8 cellular contexts compared by ENCODE assay signal in the genomic region with DNA sequence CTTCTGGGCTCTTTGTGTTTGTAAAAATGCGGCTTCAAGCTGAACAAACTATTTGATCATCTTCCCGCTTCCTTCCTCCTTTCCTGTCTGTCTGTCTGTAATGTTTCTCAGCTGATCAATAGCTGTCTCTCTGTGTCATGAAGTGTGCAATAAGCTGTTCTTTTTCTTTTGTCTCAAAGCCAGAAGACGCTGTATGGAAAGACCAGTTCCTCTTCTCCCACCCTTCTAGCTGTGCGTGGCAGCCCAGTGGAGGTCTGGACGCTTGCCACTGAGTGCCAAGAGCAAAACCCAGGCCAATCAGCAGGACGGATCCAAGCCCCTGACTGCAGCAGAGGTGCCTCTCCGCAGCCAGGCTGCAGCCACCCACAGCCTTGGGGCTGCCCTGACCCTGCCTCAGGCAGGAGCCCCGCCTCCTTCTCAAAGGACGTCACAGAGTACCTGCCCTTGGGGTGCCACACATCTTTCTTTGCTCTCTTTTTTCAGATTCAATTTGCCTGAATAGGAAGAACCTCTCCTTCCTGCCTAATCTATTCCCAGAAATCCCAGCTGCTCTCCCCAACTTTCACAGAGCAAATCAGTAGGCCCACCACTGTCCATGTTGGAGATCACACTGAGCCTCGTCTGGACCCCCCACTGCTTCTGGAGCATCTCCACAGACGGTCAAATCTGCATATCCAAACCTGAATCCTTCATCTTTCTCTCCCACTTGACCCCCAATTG. TPM values are rescaled to one million over a fixed set of nuclear protein-coding genes. Genes with fewer than 3 reads are reported as not detected.
DNase-seq lines count a peak whose midpoint lies in the region; ATAC-seq and TF ChIP-seq lines count a peak whose summit lies in the region.

No MANE protein-coding gene starts in this region.

- no peak overlapping the region for H3K9ac ChIP-seq in rectal smooth muscle tissue (ENCODE audit: low read length)

- H3K4me1 ChIP-seq in heart left ventricle (peaks cover 7 to 95% (median 72%) of the 10 kb centered on the region in 12 donors), rectal smooth muscle tissue (ENCODE audit: control insufficient read depth, insufficient read depth, low read length) (peaks cover 7% of the 10 kb centered on the region)

- H3K27me3 ChIP-seq in heart left ventricle: no peaks in the 10 kb centered on the region
- no peaks in the 10 kb centered on the region for H3K27me3 ChIP-seq in rectal smooth muscle tissue (ENCODE audit: control insufficient read depth, insufficient read depth, low read length)
- H3K27me3 ChIP-seq in WERI-Rb-1 (ENCODE audit: insufficient read depth, low read depth, severe bottlenecking): no peaks in the 10 kb centered on the region

- H3K4me3 ChIP-seq in heart left ventricle (peak overlapping the region in 6 of 12 donors; percentile 11 to 35 (median 16)), rectal smooth muscle tissue (ENCODE audit: low read length) (peak overlapping the region; percentile 43), WERI-Rb-1 (ENCODE audit: low read depth, low read length) (no peak overlapping the region)

- H3K36me3 ChIP-seq in heart left ventricle (no peaks in the 10 kb centered on the region), rectal smooth muscle tissue (ENCODE audit: control insufficient read depth, insufficient read depth, low read length) (no peaks in the 10 kb centered on the region), WERI-Rb-1 (no peaks in the 10 kb centered on the region)

- TF ChIP-seq POLR2A in heart left ventricle (IDR thresholded peaks at IDR 0.05): no peak

- intact Hi-C loops in heart left ventricle (cut with DNase I): loop anchor here (2.0 to 10.0 kb wide), 7 partner anchors 38 to 430 kb away; partner anchors contain the start of genes MAML3 (in 6 of the 10) and MGST2 (in 1 of the 10)

- ATAC-seq in heart left ventricle: peak; percentile 27 to 58 (median 54)
- no peak for ATAC-seq in GM21423 (IDR thresholded peaks at IDR 0.05; ENCODE audit: unreplicated experiment)

- peak; percentile 94 for DNase-seq in GDM1 (lab: John Stamatoyannopoulos, UW)
- peak; percentile 72 for DNase-seq in OCI-M1 (lab: John Stamatoyannopoulos, UW)
- peak; percentile 78 for DNase-seq in activated effector memory CD4-positive, alpha-beta T cell treated with anti-CD3 and anti-CD28 coated beads, Interleukin-2, amount 50 U/mL, for 16 hours
- DNase-seq in heart left ventricle: peak; percentile 63 to 83 (median 77)
- no peak for DNase-seq in DMS153 (lab: John Stamatoyannopoulos, UW)
- no peak for DNase-seq in WERI-Rb-1

- H3K9me3 ChIP-seq in heart left ventricle (no peaks in the 10 kb centered on the region), WERI-Rb-1 (ENCODE audit: severe bottlenecking) (no peaks in the 10 kb centered on the region)

- peak overlapping the region; percentile 38 to 88 (median 82) for H3K27ac ChIP-seq in heart left ventricle
- peak overlapping the region; percentile 24 for H3K27ac ChIP-seq in rectal smooth muscle tissue (ENCODE audit: low read depth, low read length)
- H3K27ac ChIP-seq in WERI-Rb-1: no peak overlapping the region

- 35 to 44% (median 37%) methylated on average over 10 to 11 of the region's 11 CpGs for WGBS in heart left ventricle, 4 donors

- TF ChIP-seq CTCF in heart left ventricle (IDR thresholded peaks at IDR 0.05) (no peak), WERI-Rb-1 (IDR thresholded peaks at IDR 0.05; ENCODE audit: low read depth, low read length) (no peak)

RNA-seq across cellular contexts. Expression of gene MAML3, which starts 59.1 kb away (rescaled TPM):
- total RNA-seq in heart left ventricle: 1 to 10 TPM; 1.7 to 5.9 (median 3.1) TPM
- polyA plus RNA-seq in heart left ventricle: 1 to 10 TPM in 1 of 2 donors, under 1 TPM in 1; 0.76 to 2.2 TPM

Comparison
In these comparisons a context has a peak if more than half of its experiments do, and no peak if none do; other contexts are left out.
1. DNase-seq: peak in GDM1 (single experiment), OCI-M1 (single experiment), activated effector memory CD4-positive, alpha-beta T cell treated with anti-CD3 and anti-CD28 coated beads, Interleukin-2, amount 50 U/mL, for 16 hours (single experiment) and heart left ventricle (5 of 5); none in DMS153 (single experiment) and WERI-Rb-1 (single experiment).